Comparison of ENCODE assay signal across 21 cellular contexts in genomic region chr7:152869041-152869676, GRCh38.
DNase-seq lines count a peak whose midpoint lies in the region; ATAC-seq and TF ChIP-seq lines count a peak whose summit lies in the region.
"Had no signal": no experiment of that assay in that cellular context is flagged by ENCODE, and none has a peak within 500 bp of the region (broad histone marks: within the 10 kb centered on the region; RNA-seq: fewer than 3 reads in every experiment).

No MANE protein-coding gene starts in this region.

- ATAC-seq in gastroesophageal sphincter = peak; percentile 11
- ATAC-seq: HCT116 had no signal

- H3K9me3 ChIP-seq in left ventricle myocardium inferior (replicated peaks) = no peaks in the 10 kb centered on the region
- H3K9me3 ChIP-seq in gastroesophageal sphincter = no peaks in the 10 kb centered on the region
- H3K9me3 ChIP-seq: BE2C, Peyer's patch had no signal

- DNase-seq in cardiac septum (ENCODE audit: low spot score) (peak; percentile 71), left ventricle myocardium inferior (no peak), myocyte (ENCODE audit: low read depth) (peak; percentile 75), SIG-M5 treated with dmso at 0.1 percent for 504 hours (lab: John Stamatoyannopoulos, UW; ENCODE audit: unreplicated experiment) (no peak)
- no peak for DNase-seq in stimulated activated naive CD4-positive, alpha-beta T cell treated with Interleukin-2 at 50 U/mL for 16 hours (lab: John Stamatoyannopoulos, UW)
- no peak for DNase-seq in stimulated activated CD4-positive, alpha-beta T cell treated with anti-CD3 and anti-CD28 coated beads, Interleukin-15, amount 100 ng/mL, for 24 hours
- DNase-seq: BE2C, DMS53, GDM1, GM23248, IMR-90, Karpas-422, MV-4-11, NCI-H1105 treated with DMSO at 0.1 percent for 48 hours, NCI-H2029 treated with DMSO at 0.1 percent for 48 hours, NCI-H226, NCI-H510A treated with DMSO at 0.1 percent for 48 hours, NCI-H748 treated with DMSO at 0.1 percent for 48 hours, Peyer's patch had no signal

- H3K4me3 ChIP-seq in left ventricle myocardium inferior (no peak overlapping the region), gastroesophageal sphincter (no peak overlapping the region)
- H3K4me3 ChIP-seq: GM23248, Peyer's patch had no signal

- H3K4me1 ChIP-seq in left ventricle myocardium inferior = no peaks in the 10 kb centered on the region
- no peaks in the 10 kb centered on the region for H3K4me1 ChIP-seq in gastroesophageal sphincter
- H3K4me1 ChIP-seq: BE2C, Peyer's patch had no signal

- TF ChIP-seq EP300 in gastroesophageal sphincter (IDR thresholded peaks at IDR 0.05) = no peak

- H3K27ac ChIP-seq in left ventricle myocardium inferior (replicated peaks) = no peak overlapping the region
- H3K27ac ChIP-seq in gastroesophageal sphincter = no peak overlapping the region
- H3K27ac ChIP-seq: GM23248, Peyer's patch had no signal

- no peak for TF ChIP-seq CTCF in left ventricle myocardium inferior (IDR thresholded peaks at IDR 0.05; ENCODE audit: borderline replicate concordance)
- TF ChIP-seq CTCF in gastroesophageal sphincter (IDR thresholded peaks at IDR 0.05) = no peak

- TF ChIP-seq POLR2A in gastroesophageal sphincter (IDR thresholded peaks at IDR 0.05) = no peak

- intact Hi-C loops in cardiac septum (cut with DNase I) (no loop called here), left ventricle myocardium inferior (cut with micrococcal nuclease) (no loop called here)

- H3K27me3 ChIP-seq in left ventricle myocardium inferior (ENCODE audit: low read depth) (no peaks in the 10 kb centered on the region), gastroesophageal sphincter (no peaks in the 10 kb centered on the region)
- H3K27me3 ChIP-seq: BE2C, Peyer's patch had no signal

- no peaks in the 10 kb centered on the region for H3K36me3 ChIP-seq in left ventricle myocardium inferior
- H3K36me3 ChIP-seq in gastroesophageal sphincter = no peaks in the 10 kb centered on the region
- H3K36me3 ChIP-seq: BE2C, Peyer's patch had no signal

- 100% methylated on average over 1 of the region's 14 CpGs; no CpG with 5 or more reads in 1 of the 2 donors for WGBS in gastroesophageal sphincter (ENCODE audit: low coverage in 1 of 2), 2 donors

Comparison
In these comparisons a context has a peak if more than half of its experiments do, and no peak if none do; other contexts are left out.
1. DNase-seq: peak in cardiac septum (single experiment) and myocyte (single experiment); none in left ventricle myocardium inferior (single experiment), stimulated activated naive CD4-positive, alpha-beta T cell treated with Interleukin-2 at 50 U/mL for 16 hours (single experiment), stimulated activated CD4-positive, alpha-beta T cell treated with anti-CD3 and anti-CD28 coated beads, Interleukin-15, amount 100 ng/mL, for 24 hours (single experiment) and SIG-M5 treated with dmso at 0.1 percent for 504 hours (single experiment).